ENCODE assay signal across 8 cellular contexts in the genomic region with DNA sequence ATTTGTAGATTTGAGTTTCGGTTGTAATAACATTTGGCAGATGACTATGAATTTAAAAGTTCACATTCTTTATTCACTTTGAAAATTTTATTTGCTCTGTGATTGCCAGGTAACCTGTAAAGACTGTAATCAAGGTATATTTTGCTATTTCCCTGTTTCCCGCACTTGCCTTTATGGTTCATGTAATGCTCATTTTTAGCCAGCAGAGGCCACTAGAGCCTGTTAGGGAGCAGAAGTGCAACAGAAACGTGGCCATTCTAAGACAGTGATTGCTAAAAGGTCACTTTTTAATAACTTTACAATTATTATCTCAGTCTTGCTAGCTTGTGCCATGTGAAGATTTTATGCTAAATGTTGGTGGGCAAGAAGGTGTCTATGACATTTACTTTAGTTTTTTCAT. TPM values are rescaled to one million over a fixed set of nuclear protein-coding genes. Genes with fewer than 3 reads are reported as not detected.
DNase-seq lines count a peak whose midpoint lies in the region; ATAC-seq, FAIRE-seq and TF ChIP-seq lines count a peak whose summit lies in the region.

No MANE protein-coding gene starts in this region.

- FAIRE-seq in TTC549 (lab: Jason Lieb, UNC), result peak; percentile 61

- H3K9ac ChIP-seq in smooth muscle cell (ENCODE audit: low read depth), result no peak overlapping the region

- H3K27me3 ChIP-seq in smooth muscle cell (ENCODE audit: low read depth), result no peaks in the 10 kb centered on the region

- H3K4me3 ChIP-seq in smooth muscle cell, result no peak overlapping the region

- H3K4me1 ChIP-seq in smooth muscle cell (ENCODE audit: low read depth), result no peaks in the 10 kb centered on the region

- WGBS in smooth muscle cell (ENCODE audit: low lambda C conversion rate), result 26% methylated on average over 3 of the region's 3 CpGs

- peak; percentile 64 for TF ChIP-seq CTCF in smooth muscle cell (IDR thresholded peaks at IDR 0.05; ENCODE audit: borderline replicate concordance, insufficient read depth, poor library complexity, severe bottlenecking)

- H3K27ac ChIP-seq in smooth muscle cell (ENCODE audit: low read depth), result no peak overlapping the region

- H3K36me3 ChIP-seq in smooth muscle cell (ENCODE audit: low read depth), result no peaks in the 10 kb centered on the region

- no peaks in the 10 kb centered on the region for H3F3A ChIP-seq in smooth muscle cell (ENCODE audit: low read depth)

- H4K20me1 ChIP-seq in smooth muscle cell (ENCODE audit: low read depth), result peaks cover 37% of the 10 kb centered on the region

- H3K9me3 ChIP-seq in smooth muscle cell (replicated peaks; ENCODE audit: low read depth), result no peaks in the 10 kb centered on the region

- H2AFZ ChIP-seq in smooth muscle cell (ENCODE audit: low read depth), result no peak overlapping the region

- peaks cover 10% of the 10 kb centered on the region for H3K79me2 ChIP-seq in smooth muscle cell (ENCODE audit: low read depth)

- DNase-seq in stimulated activated CD4-positive, alpha-beta T cell treated with anti-CD3 and anti-CD28 coated beads, Interleukin-15, amount 100 ng/mL, for 24 hours, result peak; percentile 25
- DNase-seq in stimulated activated CD4-positive, alpha-beta T cell treated with anti-CD3 and anti-CD28 coated beads, Interleukin-4, amount 100 ng/mL, for 4 hours, result no peak
- DNase-seq in LHCN-M2 (ENCODE audit: low read depth) (peak; percentile 23), foreskin melanocyte (peak; percentile 18), smooth muscle cell (lab: John Stamatoyannopoulos, UW; ENCODE audit: unreplicated experiment) (no peak), UCSD-AML1 (lab: John Stamatoyannopoulos, UW; ENCODE audit: unreplicated experiment) (no peak)

- peak; percentile 82 for ATAC-seq in GM21360 (IDR thresholded peaks at IDR 0.05; ENCODE audit: unreplicated experiment)

- no peak overlapping the region for H3K4me2 ChIP-seq in smooth muscle cell

RNA-seq across cellular contexts. Expression of a gene that starts 12.4 kb away (rescaled TPM):
- total RNA-seq in LHCN-M2 (2014; rRNA removed) (19.8 and 24.3 TPM in 2 replicates), smooth muscle cell (24.6 and 32.6 TPM in 2 replicates)
- polyA plus RNA-seq in LHCN-M2 (2012), result 9.3 TPM
- polyA plus RNA-seq in smooth muscle cell, result 36.0 and 37.1 TPM in 2 replicates

Comparison
In these comparisons a context has a peak if more than half of its experiments do, and no peak if none do; other contexts are left out.
1. DNase-seq: peak in stimulated activated CD4-positive, alpha-beta T cell treated with anti-CD3 and anti-CD28 coated beads, Interleukin-15, amount 100 ng/mL, for 24 hours (single experiment), LHCN-M2 (single experiment) and foreskin melanocyte (single experiment); none in stimulated activated CD4-positive, alpha-beta T cell treated with anti-CD3 and anti-CD28 coated beads, Interleukin-4, amount 100 ng/mL, for 4 hours (0 of 2), smooth muscle cell (single experiment) and UCSD-AML1 (single experiment).